In the genomic region with DNA sequence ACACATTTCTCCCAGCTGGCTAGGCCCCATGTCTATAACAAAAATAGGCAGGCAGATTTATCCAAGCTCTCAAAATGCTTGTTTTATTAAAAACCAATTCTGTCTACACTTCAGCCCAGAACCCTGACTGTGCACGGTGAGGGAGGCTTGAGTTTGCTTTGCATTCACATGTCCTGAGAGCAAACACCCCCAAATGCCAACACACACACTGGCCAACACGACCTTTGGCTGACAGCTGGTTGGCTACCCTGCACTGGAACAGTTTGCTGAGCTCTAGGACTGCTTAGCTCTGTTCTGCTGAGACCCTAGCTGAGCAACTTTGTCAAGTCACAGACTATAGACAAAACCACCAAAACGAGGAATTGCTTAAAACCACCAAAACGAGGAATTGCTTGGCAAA, we compare ENCODE assay signal across 11 cellular contexts. TPM values are rescaled to one million over a fixed set of nuclear protein-coding genes. Genes with fewer than 3 reads are reported as not detected.
DNase-seq lines count a peak whose midpoint lies in the region; ATAC-seq and TF ChIP-seq lines count a peak whose summit lies in the region.
"Had no signal": no experiment of that assay in that cellular context is flagged by ENCODE, and none has a peak within 500 bp of the region (broad histone marks: within the 10 kb centered on the region; RNA-seq: fewer than 3 reads in every experiment).

No MANE protein-coding gene starts in this region.

- H3K4me3 Mint-ChIP-seq in activated CD4-positive, alpha-beta T cell treated with anti-CD3 and anti-CD28 coated beads, Interleukin-2, amount 10 ng/mL, durations not matched to agents 7 days and 5 days = peak overlapping the region; percentile 78
- peak overlapping the region; percentile 64 for H3K4me3 Mint-ChIP-seq in activated naive CD8-positive, alpha-beta T cell treated with anti-CD3 and anti-CD28 coated beads, Interleukin-2, amount 10 ng/mL, durations not matched to agents 7 days and 5 days

- intact Hi-C loops in thyroid gland (cut with DNase I) = no loop called here

- H3K36me3 Mint-ChIP-seq in activated CD4-positive, alpha-beta T cell treated with anti-CD3 and anti-CD28 coated beads, Interleukin-2, amount 10 ng/mL, durations not matched to agents 7 days and 5 days (ENCODE audit: low read depth) = peaks cover 19% of the 10 kb centered on the region
- peaks cover 12% of the 10 kb centered on the region for H3K36me3 Mint-ChIP-seq in activated naive CD8-positive, alpha-beta T cell treated with anti-CD3 and anti-CD28 coated beads, Interleukin-2, amount 10 ng/mL, durations not matched to agents 7 days and 5 days

- no peaks in the 10 kb centered on the region for H3K27me3 ChIP-seq in liver (ENCODE audit: control insufficient read depth in 4 of 4, insufficient read depth in 4 of 4, low read length in 3 of 4)
- H3K27me3 ChIP-seq in thyroid gland = no peaks in the 10 kb centered on the region

- H3K9me3 ChIP-seq in liver (ENCODE audit: control insufficient read depth in 4 of 4, low read length in 3 of 4) (no peaks in the 10 kb centered on the region), thyroid gland (no peaks in the 10 kb centered on the region)

- H3K27ac ChIP-seq in liver (ENCODE audit: low read depth in 1 of 2, low read length in 2 of 2) (peak overlapping the region; percentile 67 to 86), thyroid gland (peak overlapping the region; percentile 7 to 49 (median 11))
- H3K27ac ChIP-seq: parathyroid adenoma had no signal

- peak overlapping the region; percentile 93 for H3K27ac Mint-ChIP-seq in activated CD4-positive, alpha-beta T cell treated with anti-CD3 and anti-CD28 coated beads, Interleukin-2, amount 10 ng/mL, durations not matched to agents 7 days and 5 days
- peak overlapping the region; percentile 83 for H3K27ac Mint-ChIP-seq in activated naive CD8-positive, alpha-beta T cell treated with anti-CD3 and anti-CD28 coated beads, Interleukin-2, amount 10 ng/mL, durations not matched to agents 7 days and 5 days

- CTCF ChIA-PET in activated CD4-positive, alpha-beta T cell treated with anti-CD3 and anti-CD28 coated beads, Interleukin-2, amount 10 ng/mL, durations not matched to agents 7 days and 5 days (lab: Charles Lee) = interaction anchor here (0.6 to 1.8 kb wide), 6 partner anchors 14 to 456 kb away, joined by 3 to 5 read pairs (median 3); no protein-coding TSS in a partner anchor

- H3K9me3 Mint-ChIP-seq in activated CD4-positive, alpha-beta T cell treated with anti-CD3 and anti-CD28 coated beads, Interleukin-2, amount 10 ng/mL, durations not matched to agents 7 days and 5 days = no peaks in the 10 kb centered on the region
- no peaks in the 10 kb centered on the region for H3K9me3 Mint-ChIP-seq in activated naive CD8-positive, alpha-beta T cell treated with anti-CD3 and anti-CD28 coated beads, Interleukin-2, amount 10 ng/mL, durations not matched to agents 7 days and 5 days

- peaks cover 15 to 66% (median 60%) of the 10 kb centered on the region in 4 donors for H3K4me1 ChIP-seq in liver (ENCODE audit: control insufficient read depth in 4 of 4, insufficient read depth in 4 of 4, low read length in 3 of 4)
- peaks cover 40 to 53% of the 10 kb centered on the region in 2 donors for H3K4me1 ChIP-seq in thyroid gland

- H3K4me3 ChIP-seq in liver (ENCODE audit: low read depth in 1 of 3, low read length in 3 of 3) (peak overlapping the region in 2 of 3 donors; percentile 6 to 11), thyroid gland (replicated peaks in 1 of 3) (no peak overlapping the region)

- POLR2A ChIA-PET in activated CD4-positive, alpha-beta T cell treated with anti-CD3 and anti-CD28 coated beads, Interleukin-2, amount 10 ng/mL, durations not matched to agents 7 days and 5 days (lab: Charles Lee) = no interaction called here
- POLR2A ChIA-PET in activated naive CD8-positive, alpha-beta T cell treated with anti-CD3 and anti-CD28 coated beads, Interleukin-2, amount 10 ng/mL, durations not matched to agents 7 days and 5 days (lab: Charles Lee) = interaction anchor here (0.7 to 1.2 kb wide), 3 partner anchors 14 to 211 kb away, joined by 3 to 6 read pairs (median 3); no protein-coding TSS in a partner anchor

- no peak for DNase-seq in activated CD4-positive, alpha-beta T cell treated with anti-CD3 and anti-CD28 coated beads, Interleukin-2, amount 10 ng/mL, durations not matched to agents 7 days and 5 days
- no peak for DNase-seq in activated CD4-positive, alpha-beta T cell treated with anti-CD3 and anti-CD28 coated beads, Interleukin-2, amount 50 U/mL, for 48 hours
- DNase-seq in activated naive CD8-positive, alpha-beta T cell treated with anti-CD3 and anti-CD28 coated beads, Interleukin-2, amount 10 ng/mL, durations not matched to agents 7 days and 5 days = no peak
- peak; percentile 26 to 33 for DNase-seq in thyroid gland
- no peak for DNase-seq in NCI-H82 (lab: John Stamatoyannopoulos, UW)
- DNase-seq: ACHN, GF-D8 had no signal

- no peak for ATAC-seq in activated naive CD8-positive, alpha-beta T cell treated with anti-CD3 and anti-CD28 coated beads, Interleukin-2, amount 10 ng/mL, durations not matched to agents 7 days and 5 days (ENCODE audit: low read depth)
- ATAC-seq in GM19351 (IDR thresholded peaks at IDR 0.05; ENCODE audit: unreplicated experiment) = no peak
- ATAC-seq in GM19395 (IDR thresholded peaks at IDR 0.05; ENCODE audit: unreplicated experiment) = no peak

- peaks cover 66% of the 10 kb centered on the region for H3K4me1 Mint-ChIP-seq in activated CD4-positive, alpha-beta T cell treated with anti-CD3 and anti-CD28 coated beads, Interleukin-2, amount 10 ng/mL, durations not matched to agents 7 days and 5 days
- peaks cover 56% of the 10 kb centered on the region for H3K4me1 Mint-ChIP-seq in activated naive CD8-positive, alpha-beta T cell treated with anti-CD3 and anti-CD28 coated beads, Interleukin-2, amount 10 ng/mL, durations not matched to agents 7 days and 5 days

- WGBS in liver = 23% methylated on average over 4 of the region's 4 CpGs
- 29 to 30% methylated on average over 4 of the region's 4 CpGs for WGBS in thyroid gland, 2 donors

- no peak for TF ChIP-seq POLR2A in thyroid gland (IDR thresholded peaks at IDR 0.05)

- peak in 1 of 2 donors; percentile 47 for TF ChIP-seq RAD21 in liver (IDR thresholded peaks at IDR 0.05)

- peak overlapping the region; percentile 24 to 92 for H3K9ac ChIP-seq in liver (ENCODE audit: low read depth in 1 of 2, low read length in 2 of 2)
- H3K9ac ChIP-seq: parathyroid adenoma had no signal

- no peak for TF ChIP-seq CTCF in liver (IDR thresholded peaks at IDR 0.05; ENCODE audit: low read depth, low read length, missing input control)
- no peak for TF ChIP-seq CTCF in thyroid gland (IDR thresholded peaks at IDR 0.05)

- H3K36me3 ChIP-seq in liver (ENCODE audit: control insufficient read depth in 4 of 4, insufficient read depth in 3 of 4, low read depth in 1 of 4, low read length in 3 of 4) = peaks cover 0 to 2% (median 0%) of the 10 kb centered on the region in 4 donors
- H3K36me3 ChIP-seq in thyroid gland = no peaks in the 10 kb centered on the region

- no peaks in the 10 kb centered on the region for H3K27me3 Mint-ChIP-seq in activated CD4-positive, alpha-beta T cell treated with anti-CD3 and anti-CD28 coated beads, Interleukin-2, amount 10 ng/mL, durations not matched to agents 7 days and 5 days
- no peaks in the 10 kb centered on the region for H3K27me3 Mint-ChIP-seq in activated naive CD8-positive, alpha-beta T cell treated with anti-CD3 and anti-CD28 coated beads, Interleukin-2, amount 10 ng/mL, durations not matched to agents 7 days and 5 days

TF ChIP-seq in liver, 16 proteins besides CTCF, POLR2A, EP300 and RAD21 (continues in another document):
- TF ChIP-seq NR2F2 (IDR thresholded peaks at IDR 0.05) (no peak), FOXA1 (IDR thresholded peaks at IDR 0.05) (peak; percentile 38), EGR1 (IDR thresholded peaks at IDR 0.05; ENCODE audit: low read depth in 2 of 2) (no peak), GABPA (IDR thresholded peaks at IDR 0.05 in 1 of 2, conservative IDR thresholded peaks at IDR 0.05 in 1 of 2) (no peak), REST (IDR thresholded peaks at IDR 0.05) (peak; percentile 46), YY1 (IDR thresholded peaks at IDR 0.05) (peak; percentile 61)

RNA-seq across cellular contexts. Expression of gene STIMATE, which starts 3.6 kb away (rescaled TPM):
- 10 to 100 TPM; 30.1 to 35.0 TPM for total RNA-seq in activated CD4-positive, alpha-beta T cell treated with anti-CD3 and anti-CD28 coated beads, Interleukin-2, amount 10 ng/mL, durations not matched to agents 7 days and 5 days
- 10 to 100 TPM; 38.5 to 39.1 TPM for total RNA-seq in activated naive CD8-positive, alpha-beta T cell treated with anti-CD3 and anti-CD28 coated beads, Interleukin-2, amount 10 ng/mL, durations not matched to agents 7 days and 5 days
- total RNA-seq in liver (10 to 100 TPM; 14.0 to 24.4 TPM), thyroid gland (10 to 100 TPM; 15.0 to 22.1 (median 18.7) TPM)
- 10 to 100 TPM; 18.6 to 23.1 TPM for polyA plus RNA-seq in liver

RNA-seq across cellular contexts. Expression of gene MUSTN1, which starts 58.9 kb away (rescaled TPM):
- total RNA-seq in activated CD4-positive, alpha-beta T cell treated with anti-CD3 and anti-CD28 coated beads, Interleukin-2, amount 10 ng/mL, durations not matched to agents 7 days and 5 days = 1 to 10 TPM in 1 of 2 experiments, not detected in 1; 2.8 TPM
- total RNA-seq in activated naive CD8-positive, alpha-beta T cell treated with anti-CD3 and anti-CD28 coated beads, Interleukin-2, amount 10 ng/mL, durations not matched to agents 7 days and 5 days = 1 to 10 TPM; 1.3 to 1.9 TPM
- total RNA-seq in liver (10 to 100 TPM in 1 of 2 donors, under 1 TPM in 1; 0.25 to 12.1 TPM), thyroid gland (1 to 10 TPM; 4.0 to 7.0 (median 6.7) TPM)
- 1 to 10 TPM; 1.8 to 6.1 TPM for polyA plus RNA-seq in liver

Comparison
In these comparisons a context has a peak if more than half of its experiments do, and no peak if none do; other contexts are left out.
1. DNase-seq: peak in thyroid gland (2 of 2); none in activated CD4-positive, alpha-beta T cell treated with anti-CD3 and anti-CD28 coated beads, Interleukin-2, amount 10 ng/mL, durations not matched to agents 7 days and 5 days (single experiment), activated CD4-positive, alpha-beta T cell treated with anti-CD3 and anti-CD28 coated beads, Interleukin-2, amount 50 U/mL, for 48 hours (0 of 2), activated naive CD8-positive, alpha-beta T cell treated with anti-CD3 and anti-CD28 coated beads, Interleukin-2, amount 10 ng/mL, durations not matched to agents 7 days and 5 days (single experiment) and NCI-H82 (single experiment).
2. H3K4me3 ChIP-seq: peak in liver (2 of 3); none in thyroid gland (0 of 3).